ENCODE assay signal across 1 cellular context in genomic region chr1:155933591-155934096, GRCh38.
TF ChIP-seq lines count a peak whose summit lies in the region.

No MANE protein-coding gene starts in this region.

TF ChIP-seq in GM12878, 131 proteins besides CTCF, POLR2A, EP300 and RAD21:
- TF ChIP-seq, protein P1, sequence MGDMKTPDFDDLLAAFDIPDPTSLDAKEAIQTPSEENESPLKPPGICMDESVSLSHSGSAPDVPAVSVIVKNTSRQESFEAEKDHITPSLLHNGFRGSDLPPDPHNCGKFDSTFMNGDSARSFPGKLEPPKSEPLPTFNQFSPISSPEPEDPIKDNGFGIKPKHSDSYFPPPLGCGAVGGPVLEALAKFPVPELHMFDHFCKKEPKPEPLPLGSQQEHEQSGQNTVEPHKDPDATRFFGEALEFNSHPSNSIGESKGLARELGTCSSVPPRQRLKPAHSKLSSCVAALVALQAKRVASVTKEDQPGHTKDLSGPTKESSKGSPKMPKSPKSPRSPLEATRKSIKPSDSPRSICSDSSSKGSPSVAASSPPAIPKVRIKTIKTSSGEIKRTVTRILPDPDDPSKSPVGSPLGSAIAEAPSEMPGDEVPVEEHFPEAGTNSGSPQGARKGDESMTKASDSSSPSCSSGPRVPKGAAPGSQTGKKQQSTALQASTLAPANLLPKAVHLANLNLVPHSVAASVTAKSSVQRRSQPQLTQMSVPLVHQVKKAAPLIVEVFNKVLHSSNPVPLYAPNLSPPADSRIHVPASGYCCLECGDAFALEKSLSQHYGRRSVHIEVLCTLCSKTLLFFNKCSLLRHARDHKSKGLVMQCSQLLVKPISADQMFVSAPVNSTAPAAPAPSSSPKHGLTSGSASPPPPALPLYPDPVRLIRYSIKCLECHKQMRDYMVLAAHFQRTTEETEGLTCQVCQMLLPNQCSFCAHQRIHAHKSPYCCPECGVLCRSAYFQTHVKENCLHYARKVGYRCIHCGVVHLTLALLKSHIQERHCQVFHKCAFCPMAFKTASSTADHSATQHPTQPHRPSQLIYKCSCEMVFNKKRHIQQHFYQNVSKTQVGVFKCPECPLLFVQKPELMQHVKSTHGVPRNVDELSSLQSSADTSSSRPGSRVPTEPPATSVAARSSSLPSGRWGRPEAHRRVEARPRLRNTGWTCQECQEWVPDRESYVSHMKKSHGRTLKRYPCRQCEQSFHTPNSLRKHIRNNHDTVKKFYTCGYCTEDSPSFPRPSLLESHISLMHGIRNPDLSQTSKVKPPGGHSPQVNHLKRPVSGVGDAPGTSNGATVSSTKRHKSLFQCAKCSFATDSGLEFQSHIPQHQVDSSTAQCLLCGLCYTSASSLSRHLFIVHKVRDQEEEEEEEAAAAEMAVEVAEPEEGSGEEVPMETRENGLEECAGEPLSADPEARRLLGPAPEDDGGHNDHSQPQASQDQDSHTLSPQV (IDR thresholded peaks at IDR 0.05) = no peak
- TF ChIP-seq HDAC6 (IDR thresholded peaks at IDR 0.05; ENCODE audit: unreplicated experiment) (no peak), BCL3 (IDR thresholded peaks at IDR 0.05; ENCODE audit: borderline replicate concordance, insufficient read depth, low read depth, low read length, poor library complexity, severe bottlenecking) (no peak), PAX8 (IDR thresholded peaks at IDR 0.05) (no peak), SP1 (IDR thresholded peaks at IDR 0.05; ENCODE audit: low read depth, low read length) (no peak), MXI1 (IDR thresholded peaks at IDR 0.05; ENCODE audit: low read depth, low read length) (no peak), JUND (IDR thresholded peaks at IDR 0.05; ENCODE audit: low read depth, low read length) (no peak), NBN (IDR thresholded peaks at IDR 0.05) (no peak), CHD2 (IDR thresholded peaks at IDR 0.05; ENCODE audit: borderline replicate concordance, low read depth, low read length) (no peak), SRF (IDR thresholded peaks at IDR 0.05; ENCODE audit: low read depth in 2 of 2, low read length in 2 of 2) (no peak), GATAD2B (conservative IDR thresholded peaks at IDR 0.05; ENCODE audit: low read depth) (0 out of 2 replicates have a peak, but pooled peaks have one; percentile 17), BCL11A (IDR thresholded peaks at IDR 0.05; ENCODE audit: low read depth, low read length) (no peak), NFXL1 (IDR thresholded peaks at IDR 0.05; ENCODE audit: borderline replicate concordance) (no peak), TARDBP (IDR thresholded peaks at IDR 0.05; ENCODE audit: borderline replicate concordance) (no peak), EZH2 (IDR thresholded peaks at IDR 0.05; ENCODE audit: borderline replicate concordance, control insufficient read depth, low read depth, low read length) (no peak), ZZZ3 (IDR thresholded peaks at IDR 0.05; ENCODE audit: control insufficient read depth, insufficient read length, low read depth) (no peak), BMI1 (IDR thresholded peaks at IDR 0.05; ENCODE audit: borderline replicate concordance) (0 out of 2 replicates have a peak, but pooled peaks have one; percentile 16), STAT1 (conservative IDR thresholded peaks at IDR 0.05) (no peak), TCF12 (IDR thresholded peaks at IDR 0.05; ENCODE audit: low read depth, low read length) (0 out of 2 replicates have a peak, but pooled peaks have one; percentile 12), E2F4 (IDR thresholded peaks at IDR 0.05; ENCODE audit: low read depth, low read length) (no peak), SUZ12 (IDR thresholded peaks at IDR 0.05; ENCODE audit: unreplicated experiment) (no peak), POLR2AphosphoS2 (IDR thresholded peaks at IDR 0.05; ENCODE audit: low read depth, low read length) (no peak), IRF3 (IDR thresholded peaks at IDR 0.05) (no peak), RB1 (IDR thresholded peaks at IDR 0.05; ENCODE audit: borderline replicate concordance) (no peak), KAT2A (conservative IDR thresholded peaks at IDR 0.05; ENCODE audit: control insufficient read depth, low read depth, low read length) (no peak), SIN3A (IDR thresholded peaks at IDR 0.05; ENCODE audit: low read depth, low read length) (no peak), POLR2AphosphoS5 (IDR thresholded peaks at IDR 0.05; ENCODE audit: low read length) (no peak), ZBED1 (IDR thresholded peaks at IDR 0.05; ENCODE audit: borderline replicate concordance) (no peak), WRNIP1 (IDR thresholded peaks at IDR 0.05; ENCODE audit: borderline replicate concordance, low read depth, low read length) (0 out of 2 replicates have a peak, but pooled peaks have one; percentile 79), SIX5 (IDR thresholded peaks at IDR 0.05; ENCODE audit: low read depth, low read length, severe bottlenecking) (no peak), FOS (IDR thresholded peaks at IDR 0.05; ENCODE audit: borderline replicate concordance, extremely low read depth, insufficient read length) (no peak), LARP7 (IDR thresholded peaks at IDR 0.05) (peak; percentile 39; the same call in 1 of the 2 replicates)
- TF ChIP-seq, protein P2, sequence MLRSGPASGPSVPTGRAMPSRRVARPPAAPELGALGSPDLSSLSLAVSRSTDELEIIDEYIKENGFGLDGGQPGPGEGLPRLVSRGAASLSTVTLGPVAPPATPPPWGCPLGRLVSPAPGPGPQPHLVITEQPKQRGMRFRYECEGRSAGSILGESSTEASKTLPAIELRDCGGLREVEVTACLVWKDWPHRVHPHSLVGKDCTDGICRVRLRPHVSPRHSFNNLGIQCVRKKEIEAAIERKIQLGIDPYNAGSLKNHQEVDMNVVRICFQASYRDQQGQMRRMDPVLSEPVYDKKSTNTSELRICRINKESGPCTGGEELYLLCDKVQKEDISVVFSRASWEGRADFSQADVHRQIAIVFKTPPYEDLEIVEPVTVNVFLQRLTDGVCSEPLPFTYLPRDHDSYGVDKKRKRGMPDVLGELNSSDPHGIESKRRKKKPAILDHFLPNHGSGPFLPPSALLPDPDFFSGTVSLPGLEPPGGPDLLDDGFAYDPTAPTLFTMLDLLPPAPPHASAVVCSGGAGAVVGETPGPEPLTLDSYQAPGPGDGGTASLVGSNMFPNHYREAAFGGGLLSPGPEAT (IDR thresholded peaks at IDR 0.05; ENCODE audit: low read depth) = no peak
- TF ChIP-seq, protein P3, sequence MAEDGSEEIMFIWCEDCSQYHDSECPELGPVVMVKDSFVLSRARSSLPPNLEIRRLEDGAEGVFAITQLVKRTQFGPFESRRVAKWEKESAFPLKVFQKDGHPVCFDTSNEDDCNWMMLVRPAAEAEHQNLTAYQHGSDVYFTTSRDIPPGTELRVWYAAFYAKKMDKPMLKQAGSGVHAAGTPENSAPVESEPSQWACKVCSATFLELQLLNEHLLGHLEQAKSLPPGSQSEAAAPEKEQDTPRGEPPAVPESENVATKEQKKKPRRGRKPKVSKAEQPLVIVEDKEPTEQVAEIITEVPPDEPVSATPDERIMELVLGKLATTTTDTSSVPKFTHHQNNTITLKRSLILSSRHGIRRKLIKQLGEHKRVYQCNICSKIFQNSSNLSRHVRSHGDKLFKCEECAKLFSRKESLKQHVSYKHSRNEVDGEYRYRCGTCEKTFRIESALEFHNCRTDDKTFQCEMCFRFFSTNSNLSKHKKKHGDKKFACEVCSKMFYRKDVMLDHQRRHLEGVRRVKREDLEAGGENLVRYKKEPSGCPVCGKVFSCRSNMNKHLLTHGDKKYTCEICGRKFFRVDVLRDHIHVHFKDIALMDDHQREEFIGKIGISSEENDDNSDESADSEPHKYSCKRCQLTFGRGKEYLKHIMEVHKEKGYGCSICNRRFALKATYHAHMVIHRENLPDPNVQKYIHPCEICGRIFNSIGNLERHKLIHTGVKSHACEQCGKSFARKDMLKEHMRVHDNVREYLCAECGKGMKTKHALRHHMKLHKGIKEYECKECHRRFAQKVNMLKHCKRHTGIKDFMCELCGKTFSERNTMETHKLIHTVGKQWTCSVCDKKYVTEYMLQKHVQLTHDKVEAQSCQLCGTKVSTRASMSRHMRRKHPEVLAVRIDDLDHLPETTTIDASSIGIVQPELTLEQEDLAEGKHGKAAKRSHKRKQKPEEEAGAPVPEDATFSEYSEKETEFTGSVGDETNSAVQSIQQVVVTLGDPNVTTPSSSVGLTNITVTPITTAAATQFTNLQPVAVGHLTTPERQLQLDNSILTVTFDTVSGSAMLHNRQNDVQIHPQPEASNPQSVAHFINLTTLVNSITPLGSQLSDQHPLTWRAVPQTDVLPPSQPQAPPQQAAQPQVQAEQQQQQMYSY (CRISPR knock-in tag; IDR thresholded peaks at IDR 0.05) = no peak
- TF ChIP-seq, protein P4, sequence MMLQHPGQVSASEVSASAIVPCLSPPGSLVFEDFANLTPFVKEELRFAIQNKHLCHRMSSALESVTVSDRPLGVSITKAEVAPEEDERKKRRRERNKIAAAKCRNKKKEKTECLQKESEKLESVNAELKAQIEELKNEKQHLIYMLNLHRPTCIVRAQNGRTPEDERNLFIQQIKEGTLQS (IDR thresholded peaks at IDR 0.05; ENCODE audit: borderline replicate concordance, extremely low read depth, low read depth, low read length) = no peak
- TF ChIP-seq, protein P5, sequence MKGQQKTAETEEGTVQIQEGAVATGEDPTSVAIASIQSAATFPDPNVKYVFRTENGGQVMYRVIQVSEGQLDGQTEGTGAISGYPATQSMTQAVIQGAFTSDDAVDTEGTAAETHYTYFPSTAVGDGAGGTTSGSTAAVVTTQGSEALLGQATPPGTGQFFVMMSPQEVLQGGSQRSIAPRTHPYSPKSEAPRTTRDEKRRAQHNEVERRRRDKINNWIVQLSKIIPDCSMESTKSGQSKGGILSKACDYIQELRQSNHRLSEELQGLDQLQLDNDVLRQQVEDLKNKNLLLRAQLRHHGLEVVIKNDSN (IDR thresholded peaks at IDR 0.05; ENCODE audit: borderline replicate concordance, extremely low read length, insufficient read depth, low read depth, low read length) = no peak
- TF ChIP-seq, protein P6, sequence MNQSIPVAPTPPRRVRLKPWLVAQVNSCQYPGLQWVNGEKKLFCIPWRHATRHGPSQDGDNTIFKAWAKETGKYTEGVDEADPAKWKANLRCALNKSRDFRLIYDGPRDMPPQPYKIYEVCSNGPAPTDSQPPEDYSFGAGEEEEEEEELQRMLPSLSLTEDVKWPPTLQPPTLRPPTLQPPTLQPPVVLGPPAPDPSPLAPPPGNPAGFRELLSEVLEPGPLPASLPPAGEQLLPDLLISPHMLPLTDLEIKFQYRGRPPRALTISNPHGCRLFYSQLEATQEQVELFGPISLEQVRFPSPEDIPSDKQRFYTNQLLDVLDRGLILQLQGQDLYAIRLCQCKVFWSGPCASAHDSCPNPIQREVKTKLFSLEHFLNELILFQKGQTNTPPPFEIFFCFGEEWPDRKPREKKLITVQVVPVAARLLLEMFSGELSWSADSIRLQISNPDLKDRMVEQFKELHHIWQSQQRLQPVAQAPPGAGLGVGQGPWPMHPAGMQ (IDR thresholded peaks at IDR 0.05; ENCODE audit: borderline replicate concordance) = no peak
- TF ChIP-seq, protein P7, sequence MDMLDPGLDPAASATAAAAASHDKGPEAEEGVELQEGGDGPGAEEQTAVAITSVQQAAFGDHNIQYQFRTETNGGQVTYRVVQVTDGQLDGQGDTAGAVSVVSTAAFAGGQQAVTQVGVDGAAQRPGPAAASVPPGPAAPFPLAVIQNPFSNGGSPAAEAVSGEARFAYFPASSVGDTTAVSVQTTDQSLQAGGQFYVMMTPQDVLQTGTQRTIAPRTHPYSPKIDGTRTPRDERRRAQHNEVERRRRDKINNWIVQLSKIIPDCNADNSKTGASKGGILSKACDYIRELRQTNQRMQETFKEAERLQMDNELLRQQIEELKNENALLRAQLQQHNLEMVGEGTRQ (IDR thresholded peaks at IDR 0.05; ENCODE audit: borderline replicate concordance, low read depth, low read length) = no peak
- TF ChIP-seq, protein P8, sequence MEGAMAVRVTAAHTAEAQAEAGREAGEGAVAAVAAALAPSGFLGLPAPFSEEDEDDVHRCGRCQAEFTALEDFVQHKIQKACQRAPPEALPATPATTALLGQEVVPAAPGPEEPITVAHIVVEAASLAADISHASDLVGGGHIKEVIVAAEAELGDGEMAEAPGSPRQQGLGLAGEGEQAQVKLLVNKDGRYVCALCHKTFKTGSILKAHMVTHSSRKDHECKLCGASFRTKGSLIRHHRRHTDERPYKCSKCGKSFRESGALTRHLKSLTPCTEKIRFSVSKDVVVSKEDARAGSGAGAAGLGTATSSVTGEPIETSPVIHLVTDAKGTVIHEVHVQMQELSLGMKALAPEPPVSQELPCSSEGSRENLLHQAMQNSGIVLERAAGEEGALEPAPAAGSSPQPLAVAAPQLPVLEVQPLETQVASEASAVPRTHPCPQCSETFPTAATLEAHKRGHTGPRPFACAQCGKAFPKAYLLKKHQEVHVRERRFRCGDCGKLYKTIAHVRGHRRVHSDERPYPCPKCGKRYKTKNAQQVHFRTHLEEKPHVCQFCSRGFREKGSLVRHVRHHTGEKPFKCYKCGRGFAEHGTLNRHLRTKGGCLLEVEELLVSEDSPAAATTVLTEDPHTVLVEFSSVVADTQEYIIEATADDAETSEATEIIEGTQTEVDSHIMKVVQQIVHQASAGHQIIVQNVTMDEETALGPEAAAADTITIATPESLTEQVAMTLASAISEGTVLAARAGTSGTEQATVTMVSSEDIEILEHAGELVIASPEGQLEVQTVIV (IDR thresholded peaks at IDR 0.05; ENCODE audit: borderline replicate concordance, partially characterized antibody) = no peak
